ENCODE assay signal across 22 cellular contexts in the genomic region with DNA sequence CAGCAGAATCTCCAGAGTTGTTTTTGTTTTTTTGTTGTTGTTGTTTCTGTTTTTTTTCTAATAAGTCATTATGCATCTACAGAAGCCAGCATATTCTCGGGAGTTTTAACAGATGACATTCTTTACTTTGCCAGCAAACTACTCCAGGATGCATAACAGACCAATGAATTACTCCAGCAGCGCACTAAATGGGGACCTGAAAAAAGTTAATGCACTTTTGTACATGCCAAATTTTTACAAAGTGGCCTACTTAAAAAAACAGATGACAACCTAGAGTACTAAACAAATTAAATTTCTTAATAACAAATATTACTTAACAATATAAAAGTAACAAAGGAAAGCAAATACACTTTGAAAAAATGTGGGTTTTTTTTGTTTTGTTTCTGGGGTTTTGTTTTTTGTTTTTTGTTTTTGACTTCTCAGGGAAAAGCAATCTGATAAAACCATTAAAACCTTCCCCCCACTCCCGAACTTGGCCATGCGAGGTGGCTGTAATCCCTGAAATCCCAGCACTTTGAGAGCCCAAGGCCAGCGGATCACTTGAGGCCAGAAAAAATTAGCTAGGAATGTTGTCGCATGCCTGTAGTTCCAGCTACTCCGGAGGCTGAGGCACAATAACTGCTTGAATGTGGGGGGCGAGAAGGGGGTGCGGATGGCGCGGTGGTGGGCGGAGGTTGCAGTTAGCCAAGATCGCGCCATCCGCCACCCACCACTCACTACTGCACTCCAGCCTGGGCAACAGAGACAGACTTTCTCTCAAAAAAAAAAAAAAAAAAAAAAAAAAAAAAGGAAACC.
DNase-seq lines count a peak whose midpoint lies in the region; ATAC-seq, FAIRE-seq and TF ChIP-seq lines count a peak whose summit lies in the region.
"Had no signal": no experiment of that assay in that cellular context is flagged by ENCODE, and none has a peak within 500 bp of the region (broad histone marks: within the 10 kb centered on the region; RNA-seq: fewer than 3 reads in every experiment).

No MANE protein-coding gene starts in this region.

- H3T11ph ChIP-seq in H9 (ENCODE audit: low read length) = no peak overlapping the region

- no peaks in the 10 kb centered on the region for H3K9me3 ChIP-seq in H9 (ENCODE audit: control insufficient read depth, low read depth, low read length)
- H3K9me3 ChIP-seq: gastroesophageal sphincter, pancreas, upper lobe of left lung had no signal

- ATAC-seq in SK-N-SH treated with all-trans-retinoic acid at 6 μM for 48 hours (peak; percentile 68), HG03025 (IDR thresholded peaks at IDR 0.05; ENCODE audit: low FRiP score, unreplicated experiment) (no peak)
- ATAC-seq: gastroesophageal sphincter; pancreas; sciatic nerve; stimulated activated naive CD8-positive, alpha-beta T cell treated with anti-CD3 and anti-CD28 coated beads, Interleukin-15, amount 100 ng/mL, for 72 hours had no signal

- no peak overlapping the region for H3K27ac ChIP-seq in H9 (ENCODE audit: insufficient read length, low read depth, low read length)
- H3K27ac ChIP-seq: dorsolateral prefrontal cortex, gastroesophageal sphincter, pancreas, upper lobe of left lung had no signal

- no peak overlapping the region for H4K91ac ChIP-seq in H9 (ENCODE audit: insufficient read length, low read depth, low read length)

- H3K4me3 Mint-ChIP-seq in H9 (no peak overlapping the region), osteocyte (ENCODE audit: unreplicated experiment) (no peak overlapping the region)
- H3K4me3 Mint-ChIP-seq: activated naive CD8-positive, alpha-beta T cell; stimulated activated naive CD8-positive, alpha-beta T cell treated with anti-CD3 and anti-CD28 coated beads, Interleukin-15, amount 100 ng/mL, for 72 hours had no signal

- H2BK15ac ChIP-seq in H9 (ENCODE audit: low read depth, low read length) = no peak overlapping the region

- H2AFZ ChIP-seq in H9 (ENCODE audit: low read length) = no peak overlapping the region

- FAIRE-seq in GM19239 (lab: Jason Lieb, UNC) = no peak
- FAIRE-seq: H54, HTR-8/SVneo had no signal

- DNase-seq in H9 (peak; percentile 50), fibroblast of villous mesenchyme (ENCODE audit: low read depth) (peak; percentile 45), osteocyte (ENCODE audit: extremely low spot score, unreplicated experiment) (no peak), GM19240 (ENCODE audit: insufficient read length, low spot score) (no peak), NCI-H1930 (lab: John Stamatoyannopoulos, UW) (no peak), GM19239 (ENCODE audit: insufficient read length, low spot score) (no peak)
- DNase-seq: activated CD4-positive, CD25-positive, alpha-beta regulatory T cell treated with anti-CD3 and anti-CD28 coated beads, Interleukin-2, amount 50 U/mL, for 72 hours; erythroblast; NCI-H2107; NCI-H524 treated with DMSO at 0.1 percent for 48 hours; pancreas; stimulated activated CD4-positive, alpha-beta T cell treated with anti-CD3 and anti-CD28 coated beads, Interleukin-2, amount 100 ng/mL, for 24 hours; stimulated activated naive CD8-positive, alpha-beta T cell treated with anti-CD3 and anti-CD28 coated beads, Interleukin-15, amount 100 ng/mL, for 72 hours had no signal

- no peak overlapping the region for H3K4me2 ChIP-seq in H9 (ENCODE audit: insufficient read depth, insufficient read length, low read length)

- H3K56ac ChIP-seq in H9 (ENCODE audit: insufficient read length, low read depth, low read length) = no peak overlapping the region

- no peaks in the 10 kb centered on the region; a peak in 1 of 5 replicates for H3K9me3 Mint-ChIP-seq in H9
- H3K9me3 Mint-ChIP-seq in osteocyte (ENCODE audit: unreplicated experiment) = peaks cover 3% of the 10 kb centered on the region

- H3K14ac ChIP-seq in H9 (ENCODE audit: insufficient read depth, low read length) = no peak overlapping the region

- H3K4me1 Mint-ChIP-seq in H9 (peaks cover 18 to 20% of the 10 kb centered on the region in 2 experiments), osteocyte (ENCODE audit: unreplicated experiment) (peaks cover 29% of the 10 kb centered on the region)
- H3K4me1 Mint-ChIP-seq: stimulated activated naive CD8-positive, alpha-beta T cell treated with anti-CD3 and anti-CD28 coated beads, Interleukin-15, amount 100 ng/mL, for 72 hours had no signal

- H3K23ac ChIP-seq in H9 (ENCODE audit: insufficient read length, low read depth, low read length) = no peak overlapping the region

- H3K79me1 ChIP-seq in H9 (ENCODE audit: insufficient read depth, low read depth, low read length, poor library complexity, severe bottlenecking) = no peaks in the 10 kb centered on the region

- no peak overlapping the region for H2BK20ac ChIP-seq in H9 (ENCODE audit: low read depth, low read length, poor library complexity, severe bottlenecking)

- H2BK12ac ChIP-seq in H9 (ENCODE audit: insufficient read length, low read depth, low read length) = no peak overlapping the region

- H3K79me2 ChIP-seq in H9 (ENCODE audit: insufficient read depth, low read length) = no peaks in the 10 kb centered on the region

- H2BK120ac ChIP-seq in H9 (ENCODE audit: low read depth, low read length, poor library complexity, severe bottlenecking) = no peak overlapping the region

- H4K5ac ChIP-seq in H9 (ENCODE audit: insufficient read length, low read depth, low read length) = no peak overlapping the region

- no CpG with 5 or more reads among the region's 15 CpGs for WGBS in H9 (ENCODE audit: extremely low coverage, insufficient read length, low lambda C conversion rate)

- peak overlapping the region; percentile 61 to 86 (median 82); a peak in 5 of 7 replicates for H3K27ac Mint-ChIP-seq in H9
- peak overlapping the region; percentile 63 for H3K27ac Mint-ChIP-seq in osteocyte (ENCODE audit: unreplicated experiment)
- H3K27ac Mint-ChIP-seq: activated naive CD8-positive, alpha-beta T cell; stimulated activated naive CD8-positive, alpha-beta T cell treated with anti-CD3 and anti-CD28 coated beads, Interleukin-15, amount 100 ng/mL, for 72 hours had no signal

- no peaks in the 10 kb centered on the region for H3K23me2 ChIP-seq in H9 (ENCODE audit: insufficient read length, low read depth, low read length, poor library complexity, severe bottlenecking)

- no peaks in the 10 kb centered on the region for H4K20me1 ChIP-seq in H9 (ENCODE audit: control insufficient read depth, insufficient read depth, insufficient read length)

- H2BK5ac ChIP-seq in H9 (ENCODE audit: insufficient read length, low read length) = no peak overlapping the region

- H2AK5ac ChIP-seq in H9 (ENCODE audit: insufficient read length, low read length) = no peak overlapping the region

- H3K27me3 ChIP-seq in H9 (ENCODE audit: insufficient read depth, low read length) = no peaks in the 10 kb centered on the region
- H3K27me3 ChIP-seq: dorsolateral prefrontal cortex, gastroesophageal sphincter, pancreas, upper lobe of left lung had no signal

- H3K18ac ChIP-seq in H9 (ENCODE audit: insufficient read length, low read depth, low read length) = no peak overlapping the region

- TF ChIP-seq CTCF in H9 (conservative IDR thresholded peaks at IDR 0.05) = no peak
- no peak for TF ChIP-seq CTCF in fibroblast of villous mesenchyme (IDR thresholded peaks at IDR 0.05; ENCODE audit: insufficient read depth, low read depth, low read length)
- peak; percentile 8 for TF ChIP-seq CTCF in osteocyte (IDR thresholded peaks at IDR 0.05)

- H4K8ac ChIP-seq in H9 (replicated peaks; ENCODE audit: insufficient read length, low read depth, low read length) = no peak overlapping the region

- H3K4ac ChIP-seq in H9 (ENCODE audit: low read depth, low read length) = no peak overlapping the region

- no peaks in the 10 kb centered on the region for H3K27me3 Mint-ChIP-seq in H9 (ENCODE audit: low read depth)
- no peaks in the 10 kb centered on the region for H3K27me3 Mint-ChIP-seq in osteocyte (ENCODE audit: unreplicated experiment)
- H3K27me3 Mint-ChIP-seq: activated naive CD8-positive, alpha-beta T cell; stimulated activated naive CD8-positive, alpha-beta T cell treated with anti-CD3 and anti-CD28 coated beads, Interleukin-15, amount 100 ng/mL, for 72 hours had no signal

- no peaks in the 10 kb centered on the region for H3K36me3 Mint-ChIP-seq in H9 (ENCODE audit: insufficient read depth in 1 of 3, low read depth in 3 of 3)
- H3K36me3 Mint-ChIP-seq in osteocyte (ENCODE audit: unreplicated experiment) = peaks cover 1% of the 10 kb centered on the region
- H3K36me3 Mint-ChIP-seq: activated naive CD8-positive, alpha-beta T cell had no signal

- H3K9ac ChIP-seq in H9 (ENCODE audit: extremely low read depth, insufficient read length, low read length) = no peak overlapping the region

- no peak overlapping the region for H3K4me3 ChIP-seq in fibroblast of villous mesenchyme (ENCODE audit: low read depth, low read length)
- H3K4me3 ChIP-seq: dorsolateral prefrontal cortex, gastroesophageal sphincter, pancreas, upper lobe of left lung had no signal

- H3K4me1 ChIP-seq in H9 (ENCODE audit: insufficient read depth, low read length) = no peaks in the 10 kb centered on the region; the same call in 1 of the 2 replicates
- H3K4me1 ChIP-seq: pancreas had no signal

TF ChIP-seq in SK-N-SH treated with all-trans-retinoic acid at 6 μM for 48 hours, 23 proteins besides CTCF, POLR2A, EP300 and RAD21 (continues in another document):
- TF ChIP-seq ARNTL (CRISPR knock-in tag; IDR thresholded peaks at IDR 0.05; ENCODE audit: borderline replicate concordance, low read depth) (no peak), RARB (CRISPR knock-in tag; IDR thresholded peaks at IDR 0.05) (no peak)
- TF ChIP-seq, protein P1, sequence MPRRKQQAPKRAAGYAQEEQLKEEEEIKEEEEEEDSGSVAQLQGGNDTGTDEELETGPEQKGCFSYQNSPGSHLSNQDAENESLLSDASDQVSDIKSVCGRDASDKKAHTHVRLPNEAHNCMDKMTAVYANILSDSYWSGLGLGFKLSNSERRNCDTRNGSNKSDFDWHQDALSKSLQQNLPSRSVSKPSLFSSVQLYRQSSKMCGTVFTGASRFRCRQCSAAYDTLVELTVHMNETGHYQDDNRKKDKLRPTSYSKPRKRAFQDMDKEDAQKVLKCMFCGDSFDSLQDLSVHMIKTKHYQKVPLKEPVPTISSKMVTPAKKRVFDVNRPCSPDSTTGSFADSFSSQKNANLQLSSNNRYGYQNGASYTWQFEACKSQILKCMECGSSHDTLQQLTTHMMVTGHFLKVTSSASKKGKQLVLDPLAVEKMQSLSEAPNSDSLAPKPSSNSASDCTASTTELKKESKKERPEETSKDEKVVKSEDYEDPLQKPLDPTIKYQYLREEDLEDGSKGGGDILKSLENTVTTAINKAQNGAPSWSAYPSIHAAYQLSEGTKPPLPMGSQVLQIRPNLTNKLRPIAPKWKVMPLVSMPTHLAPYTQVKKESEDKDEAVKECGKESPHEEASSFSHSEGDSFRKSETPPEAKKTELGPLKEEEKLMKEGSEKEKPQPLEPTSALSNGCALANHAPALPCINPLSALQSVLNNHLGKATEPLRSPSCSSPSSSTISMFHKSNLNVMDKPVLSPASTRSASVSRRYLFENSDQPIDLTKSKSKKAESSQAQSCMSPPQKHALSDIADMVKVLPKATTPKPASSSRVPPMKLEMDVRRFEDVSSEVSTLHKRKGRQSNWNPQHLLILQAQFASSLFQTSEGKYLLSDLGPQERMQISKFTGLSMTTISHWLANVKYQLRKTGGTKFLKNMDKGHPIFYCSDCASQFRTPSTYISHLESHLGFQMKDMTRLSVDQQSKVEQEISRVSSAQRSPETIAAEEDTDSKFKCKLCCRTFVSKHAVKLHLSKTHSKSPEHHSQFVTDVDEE (CRISPR knock-in tag; IDR thresholded peaks at IDR 0.05) = 0 out of 2 replicates have a peak, but pooled peaks have one; percentile 26

Comparison
In these comparisons a context has a peak if more than half of its experiments do, and no peak if none do; other contexts are left out.
1. DNase-seq: peak in H9 (single experiment) and fibroblast of villous mesenchyme (single experiment); none in osteocyte (single experiment), GM19240 (single experiment), NCI-H1930 (0 of 2) and GM19239 (single experiment).